20 cellular contexts compared by ENCODE assay signal in genomic region chr17:15250459-15250858, GRCh38.
"Had no signal": no experiment of that assay in that cellular context is flagged by ENCODE, and none has a peak within 500 bp of the region (broad histone marks: within the 10 kb centered on the region; RNA-seq: fewer than 3 reads in every experiment).

No MANE protein-coding gene starts in this region.

- H3K4me1 ChIP-seq: parathyroid adenoma, testis had no signal

- H3K9me3 ChIP-seq: gastrocnemius medialis, heart left ventricle, testis had no signal

- H3K4me3 ChIP-seq: coronary artery, gastrocnemius medialis, heart left ventricle, skin epidermis, testis had no signal

- DNase-seq: activated CD4-positive, alpha-beta T cell treated with anti-CD3 and anti-CD28 coated beads, Interleukin-2, amount 50 U/mL, for 1 hour; activated CD8-positive, alpha-beta memory T cell treated with anti-CD3 and anti-CD28 coated beads for 24 hours; activated CD8-positive, alpha-beta memory T cell treated with anti-CD3 and anti-CD28 coated beads, Interleukin-2, amount 50 U/mL, for 48 hours; activated effector memory CD4-positive, alpha-beta T cell treated with Interleukin-2 at 50 U/mL for 16 hours; activated naive CD4-positive, alpha-beta T cell treated with anti-CD3 and anti-CD28 coated beads, Interleukin-2, amount 10 ng/mL, durations not matched to agents 7 days and 5 days; activated naive CD8-positive, alpha-beta T cell treated with anti-CD3 and anti-CD28 coated beads, Interleukin-2, amount 50 U/mL, for 24 hours; activated T-cell treated with anti-CD3 and anti-CD28 coated beads, Interleukin-2, amount 50 U/mL, for 48 hours; aorta; erythroblast; gastrocnemius medialis; heart left ventricle; kidney glomerular epithelial cell; mesenchymal stem cell; naive thymus-derived CD8-positive, alpha-beta T cell; stimulated activated naive CD8-positive, alpha-beta T cell treated with anti-CD3 and anti-CD28 coated beads, Interleukin-15, Interleukin-2, amounts not matched to agents 100 U/mL and 50 U/mL, for 24 hours; testis had no signal

- H3K27ac ChIP-seq: parathyroid adenoma, testis had no signal

- H3K27me3 ChIP-seq: gastrocnemius medialis, heart left ventricle, testis had no signal

- ATAC-seq: activated CD4-positive, CD25-positive, alpha-beta regulatory T cell treated with anti-CD3 and anti-CD28 coated beads, Interleukin-2, amount 50 U/mL, for 24 hours; activated naive CD8-positive, alpha-beta T cell treated with anti-CD3 and anti-CD28 coated beads, Interleukin-2, amount 50 U/mL, for 24 hours; gastrocnemius medialis; heart left ventricle; naive thymus-derived CD8-positive, alpha-beta T cell; stimulated activated naive CD8-positive, alpha-beta T cell treated with anti-CD3 and anti-CD28 coated beads, Interleukin-15, Interleukin-2, amounts not matched to agents 100 U/mL and 50 U/mL, for 24 hours had no signal

- H3K9ac ChIP-seq: parathyroid adenoma had no signal
